ENCODE assay signal across 25 cellular contexts in genomic region chr10:132609211-132609610, GRCh38.
"Had no signal": no experiment of that assay in that cellular context is flagged by ENCODE, and none has a peak within 500 bp of the region (broad histone marks: within the 10 kb centered on the region; RNA-seq: fewer than 3 reads in every experiment).

No MANE protein-coding gene starts in this region.

- H2AFZ ChIP-seq: hepatocyte, parathyroid adenoma had no signal

- H3K27ac Mint-ChIP-seq: activated CD4-positive, alpha-beta memory T cell treated with anti-CD3 and anti-CD28 coated beads for 36 hours; activated CD4-positive, alpha-beta T cell treated with anti-CD3 and anti-CD28 coated beads, Interleukin-2, amount 10 ng/mL, durations not matched to agents 24 days and 14 days; activated naive CD4-positive, alpha-beta T cell treated with anti-CD3 and anti-CD28 coated beads for 36 hours; activated naive CD8-positive, alpha-beta T cell treated with anti-CD3 and anti-CD28 coated beads for 36 hours; activated T-cell treated with anti-CD3 and anti-CD28 coated beads, Interleukin-2, amount 50 U/mL, for 72 hours; nephron progenitor cell; T-helper 1 cell treated with Interleukin-12 subunit alpha and Interleukin-12 subunit beta and Interleukin-4 antibody, amounts not matched to agents 30 μg/mL and 1 μg/mL, for 36 hours had no signal

- H3K27ac ChIP-seq: adrenal gland, cardiac muscle cell, hepatocyte, lower lobe of right lung, parathyroid adenoma, right atrium auricular region, tibial nerve, WERI-Rb-1 had no signal

- H3K36me3 ChIP-seq: adrenal gland, cardiac muscle cell, lower lobe of right lung, right atrium auricular region, WERI-Rb-1 had no signal

- H3K36me3 Mint-ChIP-seq: activated CD4-positive, alpha-beta memory T cell treated with anti-CD3 and anti-CD28 coated beads for 36 hours had no signal

- DNase-seq: activated CD4-positive, alpha-beta memory T cell treated with anti-CD3 and anti-CD28 coated beads for 36 hours; activated CD4-positive, alpha-beta T cell treated with anti-CD3 and anti-CD28 coated beads, Interleukin-2, amount 10 ng/mL, durations not matched to agents 24 days and 14 days; activated CD4-positive, CD25-positive, alpha-beta regulatory T cell treated with anti-CD3 and anti-CD28 coated beads, Interleukin-2, amount 50 U/mL, for 72 hours; activated naive CD4-positive, alpha-beta T cell treated with anti-CD3 and anti-CD28 coated beads for 36 hours; activated naive CD8-positive, alpha-beta T cell treated with anti-CD3 and anti-CD28 coated beads for 36 hours; activated T-cell treated with anti-CD3 and anti-CD28 coated beads, Interleukin-2, amount 50 U/mL, for 72 hours; lower lobe of right lung; mesendoderm; nephron progenitor cell; stimulated activated CD4-positive, alpha-beta T cell treated with anti-CD3 and anti-CD28 coated beads, Interleukin-2, amount 100 ng/mL, for 48 hours; stimulated activated naive CD4-positive, alpha-beta T cell treated with Interleukin-2 at 50 U/mL for 16 hours; SW 1271; T1000; WERI-Rb-1 had no signal

- H3K4me3 ChIP-seq: adrenal gland, cardiac muscle cell, gastroesophageal sphincter, hepatocyte, lower lobe of right lung, mucosa of descending colon, right atrium auricular region, tibial nerve had no signal

- H3K4me1 ChIP-seq: parathyroid adenoma had no signal

- H3K27me3 ChIP-seq: adrenal gland, cardiac muscle cell, gastroesophageal sphincter, hepatocyte, right atrium auricular region, tibial nerve had no signal

- H3K9me3 ChIP-seq: adrenal gland, gastroesophageal sphincter, lower lobe of right lung, mucosa of descending colon, right atrium auricular region had no signal

- H3K9me3 Mint-ChIP-seq: activated naive CD4-positive, alpha-beta T cell treated with anti-CD3 and anti-CD28 coated beads for 36 hours had no signal

- ATAC-seq: activated T-cell treated with anti-CD3 and anti-CD28 coated beads, Interleukin-2, amount 50 U/mL, for 72 hours; gastroesophageal sphincter; left colon; lower lobe of right lung; mucosa of descending colon had no signal

- H3K4me2 ChIP-seq: hepatocyte had no signal

- H3K27me3 Mint-ChIP-seq: activated CD4-positive, alpha-beta memory T cell treated with anti-CD3 and anti-CD28 coated beads for 36 hours; activated CD4-positive, alpha-beta T cell treated with anti-CD3 and anti-CD28 coated beads, Interleukin-2, amount 10 ng/mL, durations not matched to agents 24 days and 14 days; activated naive CD8-positive, alpha-beta T cell treated with anti-CD3 and anti-CD28 coated beads for 36 hours; brain had no signal

- H3K4me3 Mint-ChIP-seq: activated CD4-positive, alpha-beta memory T cell treated with anti-CD3 and anti-CD28 coated beads for 36 hours; activated CD4-positive, alpha-beta T cell treated with anti-CD3 and anti-CD28 coated beads, Interleukin-2, amount 10 ng/mL, durations not matched to agents 24 days and 14 days; activated naive CD4-positive, alpha-beta T cell treated with anti-CD3 and anti-CD28 coated beads for 36 hours; activated naive CD8-positive, alpha-beta T cell treated with anti-CD3 and anti-CD28 coated beads for 36 hours; activated T-cell treated with anti-CD3 and anti-CD28 coated beads, Interleukin-2, amount 50 U/mL, for 72 hours; brain; nephron progenitor cell; T-helper 1 cell treated with Interleukin-12 subunit alpha and Interleukin-12 subunit beta and Interleukin-4 antibody, amounts not matched to agents 30 μg/mL and 1 μg/mL, for 36 hours had no signal
